ENCODE assay signal across 8 cellular contexts in the genomic region with DNA sequence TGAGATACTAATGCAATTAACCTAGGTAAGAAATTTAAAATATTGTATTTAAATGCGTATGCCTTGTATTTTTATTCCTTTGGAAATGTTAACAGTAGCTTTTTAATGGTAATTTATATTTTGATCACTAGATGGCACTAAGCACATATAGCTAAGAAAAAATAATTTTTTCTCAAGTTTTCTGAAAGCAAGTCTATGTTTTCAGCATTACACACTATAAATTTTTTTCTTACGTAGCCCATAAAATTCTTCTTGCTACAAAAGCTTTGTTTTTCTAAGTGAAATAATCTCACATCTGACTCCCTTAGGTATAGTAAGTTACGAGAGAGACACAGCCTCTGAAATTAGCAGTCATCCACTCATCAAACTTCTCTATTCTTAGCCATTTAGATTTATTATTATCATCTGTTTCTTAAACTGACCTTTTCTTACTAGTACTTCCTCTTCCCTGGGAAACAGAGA. TPM values are rescaled to one million over a fixed set of nuclear protein-coding genes. Genes with fewer than 3 reads are reported as not detected.
DNase-seq lines count a peak whose midpoint lies in the region; ATAC-seq and TF ChIP-seq lines count a peak whose summit lies in the region.

No MANE protein-coding gene starts in this region.

- H3K27me3 ChIP-seq in BJ (ENCODE audit: control insufficient read depth, insufficient read depth, low read length) (no peaks in the 10 kb centered on the region), GM23248 (replicated peaks; ENCODE audit: insufficient read depth) (no peaks in the 10 kb centered on the region), SU-DHL-6 (ENCODE audit: low read length) (no peaks in the 10 kb centered on the region)

- peak overlapping the region; percentile 7; the same call in 1 of the 2 replicates for H3K9ac ChIP-seq in GM23248
- no peak overlapping the region for H3K9ac ChIP-seq in SU-DHL-6 (ENCODE audit: low read length)

- H3K9me3 ChIP-seq in GM23248 (ENCODE audit: low read depth) (no peaks in the 10 kb centered on the region), SU-DHL-6 (ENCODE audit: insufficient read depth, low read length) (no peaks in the 10 kb centered on the region)

- no peak overlapping the region for H3K4me3 ChIP-seq in BJ (ENCODE audit: low read depth, low read length)
- H3K4me3 ChIP-seq in GM23248 = no peak overlapping the region
- H3K4me3 ChIP-seq in SU-DHL-6 (ENCODE audit: insufficient read depth, low read length, poor library complexity, severe bottlenecking) = no peak overlapping the region

- CTCF ChIA-PET in BJ (lab: Yijun Ruan, JAX) = interaction anchor here (0.6 to 6.0 kb wide), 14 partner anchors 11 to 430 kb away, joined by 3 to 48 read pairs (median 7); partner anchors contain the start of gene TSPYL1

- no peaks in the 10 kb centered on the region for H4K20me1 ChIP-seq in GM23248 (ENCODE audit: insufficient read depth)
- H4K20me1 ChIP-seq in SU-DHL-6 (ENCODE audit: low read depth, low read length) = no peaks in the 10 kb centered on the region

- H3F3A ChIP-seq in GM23248 (ENCODE audit: insufficient read depth) (peaks cover 15% of the 10 kb centered on the region; the same call in 1 of the 2 replicates), SU-DHL-6 (ENCODE audit: insufficient read depth) (peaks cover 14% of the 10 kb centered on the region; the same call in 1 of the 2 replicates)

- POLR2A ChIA-PET in BJ (lab: Charles Lee) = no interaction called here

- TF ChIP-seq CTCF in BJ (IDR thresholded peaks at IDR 0.05; ENCODE audit: insufficient read depth, low read depth, low read length) = peak; percentile 39
- peak; percentile 21 for TF ChIP-seq CTCF in SU-DHL-6 (IDR thresholded peaks at IDR 0.05; ENCODE audit: insufficient read depth, low read length, poor library complexity, severe bottlenecking)

- in situ Hi-C loops in GM23248 (cut with MboI) = no loop called here

- H3K4me2 ChIP-seq in GM23248 (ENCODE audit: unreplicated experiment) (peak overlapping the region; percentile 20), SU-DHL-6 (ENCODE audit: low read depth, low read length, poor library complexity, severe bottlenecking) (no peak overlapping the region)

- no peak for DNase-seq in BJ (ENCODE audit: low read depth)
- DNase-seq in GM23248 = peak; percentile 62
- DNase-seq in kidney tubule cell (ENCODE audit: low spot score) = peak; percentile 24
- DNase-seq in activated effector memory CD4-positive, alpha-beta T cell treated with Interleukin-2 at 50 U/mL for 16 hours = no peak
- no peak for DNase-seq in H4 (ENCODE audit: low spot score)

- H3K36me3 ChIP-seq in BJ (ENCODE audit: control insufficient read depth, insufficient read depth, low read length) = no peaks in the 10 kb centered on the region
- no peaks in the 10 kb centered on the region for H3K36me3 ChIP-seq in GM23248 (ENCODE audit: low read depth)
- H3K36me3 ChIP-seq in SU-DHL-6 (ENCODE audit: low read length) = no peaks in the 10 kb centered on the region

- H3K27ac ChIP-seq in GM23248 (peak overlapping the region; percentile 24), SU-DHL-6 (ENCODE audit: low read depth, low read length) (no peak overlapping the region)

- H2AFZ ChIP-seq in GM23248 = peak overlapping the region; percentile 35; the same call in 1 of the 2 replicates
- no peak overlapping the region for H2AFZ ChIP-seq in SU-DHL-6 (ENCODE audit: low read depth, low read length, severe bottlenecking)

- ATAC-seq in GM21737 (IDR thresholded peaks at IDR 0.05; ENCODE audit: unreplicated experiment) (no peak), HG02678 (IDR thresholded peaks at IDR 0.05; ENCODE audit: unreplicated experiment) (no peak)

- H3K79me2 ChIP-seq in GM23248 (ENCODE audit: insufficient read depth) = no peaks in the 10 kb centered on the region
- H3K79me2 ChIP-seq in SU-DHL-6 (ENCODE audit: insufficient read depth, low read length) = no peaks in the 10 kb centered on the region

- 32 to 35% methylated on average over 3 of the region's 3 CpGs for WGBS in GM23248 (ENCODE audit: low coverage in 1 of 2, low lambda C conversion rate in 2 of 2, missing lambda C conversion rate in 2 of 2), 2 experiments

- peaks cover 41% of the 10 kb centered on the region for H3K4me1 ChIP-seq in GM23248 (ENCODE audit: insufficient read depth)

- H3K9me2 ChIP-seq in GM23248 (ENCODE audit: insufficient read depth) (no peaks in the 10 kb centered on the region), SU-DHL-6 (replicated peaks; ENCODE audit: insufficient read depth, low read length) (no peaks in the 10 kb centered on the region)

RNA-seq across cellular contexts. Expression of gene TSPYL4, which starts 35.7 kb away (rescaled TPM):
- polyA plus RNA-seq in BJ (2011; rRNA removed) (33.7 and 34.2 TPM in 2 replicates), GM23248 (2016; fragmentation: Nextera tagmentation; extraction: Ambion mirVana) (32.3 TPM in 2 replicates)
- 20.6 and 28.5 TPM in 2 replicates for polyA minus RNA-seq in BJ (2011; rRNA and poly(A)+ RNA removed)
- total RNA-seq in GM23248 (2014; rRNA removed; shearing (Covaris generic)) = 34.1 and 38.2 TPM in 2 replicates
- total RNA-seq in H4 (2014; rRNA removed; shearing (Covaris generic)) = 5.8 and 6.3 TPM in 2 replicates

Comparison
In these comparisons a context has a peak if more than half of its experiments do, and no peak if none do; other contexts are left out.
1. DNase-seq: peak in GM23248 (single experiment) and kidney tubule cell (single experiment); none in BJ (single experiment), activated effector memory CD4-positive, alpha-beta T cell treated with Interleukin-2 at 50 U/mL for 16 hours (single experiment) and H4 (single experiment).